1 cellular context compared by ENCODE assay signal in genomic region chr12:111056618-111057521, GRCh38.
TF ChIP-seq lines count a peak whose summit lies in the region.

No MANE protein-coding gene starts in this region.

TF ChIP-seq in K562, 482 proteins besides CTCF, POLR2A, EP300 and RAD21 (continued from another document and continues in another):
- TF ChIP-seq NR0B1 (IDR thresholded peaks at IDR 0.05; ENCODE audit: partially characterized antibody), result no peak
- TF ChIP-seq PHB (CRISPR knock-in tag; IDR thresholded peaks at IDR 0.05), result no peak
- TF ChIP-seq PHF21A (IDR thresholded peaks at IDR 0.05; ENCODE audit: borderline replicate concordance, low read depth), result no peak
- no peak for TF ChIP-seq NFATC3 (IDR thresholded peaks at IDR 0.05)
- no peak for TF ChIP-seq TFAP4 (CRISPR knock-in tag; IDR thresholded peaks at IDR 0.05; ENCODE audit: borderline replicate concordance)
- TF ChIP-seq GABPB1 (CRISPR knock-in tag; IDR thresholded peaks at IDR 0.05), result peak; percentile 63; the same call in 1 of the 2 replicates
- TF ChIP-seq HBP1 (CRISPR knock-in tag; IDR thresholded peaks at IDR 0.05), result peak; percentile 24; the same call in 1 of the 2 replicates
- no peak for TF ChIP-seq HLTF (IDR thresholded peaks at IDR 0.05)
- 0 out of 2 replicates have a peak, but pooled peaks have one; percentile 30 for TF ChIP-seq ARID3B (CRISPR knock-in tag; IDR thresholded peaks at IDR 0.05; ENCODE audit: borderline replicate concordance)
- no peak for TF ChIP-seq SMAD1 (IDR thresholded peaks at IDR 0.05; ENCODE audit: low read depth, low read length, partially characterized antibody)
- TF ChIP-seq ZNF134 (CRISPR knock-in tag; conservative IDR thresholded peaks at IDR 0.05), result no peak
- 0 out of 2 replicates have a peak, but pooled peaks have one; percentile 26 for TF ChIP-seq CXXC5 (CRISPR knock-in tag; IDR thresholded peaks at IDR 0.05)
- TF ChIP-seq ZNF57 (CRISPR knock-in tag; IDR thresholded peaks at IDR 0.05), result no peak
- peak; percentile 24; the same call in 1 of the 2 replicates for TF ChIP-seq MGA (IDR thresholded peaks at IDR 0.05)
- no peak for TF ChIP-seq NCOA4 (IDR thresholded peaks at IDR 0.05; ENCODE audit: partially characterized antibody)
- no peak for TF ChIP-seq HDAC3 (IDR thresholded peaks at IDR 0.05; ENCODE audit: borderline replicate concordance, partially characterized antibody)
- no peak for TF ChIP-seq PHF8 (IDR thresholded peaks at IDR 0.05; ENCODE audit: borderline replicate concordance, low read length)
- peak; percentile 95 for TF ChIP-seq ETV1 (tag; conservative IDR thresholded peaks at IDR 0.05; ENCODE audit: low read depth)
- 0 out of 2 replicates have a peak, but pooled peaks have one; percentile 28 for TF ChIP-seq MEF2D (tag; conservative IDR thresholded peaks at IDR 0.05; ENCODE audit: low read depth)
- peak in 1 of 2 experiments; percentile 24; a peak in 1 of 3 replicates for TF ChIP-seq CBX3 (IDR thresholded peaks at IDR 0.05; ENCODE audit: borderline replicate concordance in 1 of 2, low read length in 2 of 2)
- no peak for TF ChIP-seq ELF4 (CRISPR knock-in tag; IDR thresholded peaks at IDR 0.05)
- no peak for TF ChIP-seq ZNF668 (CRISPR knock-in tag; IDR thresholded peaks at IDR 0.05)
- TF ChIP-seq MCM2 (IDR thresholded peaks at IDR 0.05; ENCODE audit: low read depth), result no peak
- peak; percentile 80 for TF ChIP-seq ZNF589 (CRISPR knock-in tag; IDR thresholded peaks at IDR 0.05; ENCODE audit: low read depth)
- peak; percentile 69 to 81; a peak in 3 of 4 replicates for TF ChIP-seq ETV6 (IDR thresholded peaks at IDR 0.05; ENCODE audit: borderline replicate concordance in 1 of 2, low read depth in 2 of 2, low read length in 1 of 2)
- no peak for TF ChIP-seq ETV6 (CRISPR knock-in tag; IDR thresholded peaks at IDR 0.05; ENCODE audit: borderline replicate concordance)
- no peak for TF ChIP-seq NR2C2 (CRISPR knock-in tag; IDR thresholded peaks at IDR 0.05)
- TF ChIP-seq NR2C2 (tag; IDR thresholded peaks at IDR 0.05), result peak; percentile 28; the same call in 1 of the 2 replicates
- peak; percentile 36; the same call in 1 of the 2 replicates for TF ChIP-seq NFRKB (IDR thresholded peaks at IDR 0.05; ENCODE audit: low read depth)
- TF ChIP-seq ZNF318 (IDR thresholded peaks at IDR 0.05; ENCODE audit: borderline replicate concordance in 1 of 2, low read depth in 1 of 2), result no peak
- TF ChIP-seq NFIX (CRISPR knock-in tag; IDR thresholded peaks at IDR 0.05; ENCODE audit: low read depth), result no peak
- TF ChIP-seq MYNN (IDR thresholded peaks at IDR 0.05), result no peak
- no peak for TF ChIP-seq MYNN (CRISPR knock-in tag; IDR thresholded peaks at IDR 0.05)
- TF ChIP-seq SMARCE1 (IDR thresholded peaks at IDR 0.05), result no peak
